Comparison of ENCODE assay signal across 15 cellular contexts in genomic region chr9:71487046-71487445, GRCh38.
DNase-seq lines count a peak whose midpoint lies in the region; ATAC-seq, FAIRE-seq and TF ChIP-seq lines count a peak whose summit lies in the region.
"Had no signal": no experiment of that assay in that cellular context is flagged by ENCODE, and none has a peak within 500 bp of the region (broad histone marks: within the 10 kb centered on the region; RNA-seq: fewer than 3 reads in every experiment).

No MANE protein-coding gene starts in this region.

- intact Hi-C loops in sciatic nerve (cut with DNase I) (loop anchor here (5.0 kb wide), 1 partner anchor 1455 kb away; no protein-coding TSS in a partner anchor), lower lobe of right lung (cut with DNase I) (no loop called here)

- TF ChIP-seq POLR2A in NB4 (IDR thresholded peaks at IDR 0.05; ENCODE audit: extremely low read depth, insufficient read length), result no peak

- no peaks in the 10 kb centered on the region for H3K9me3 ChIP-seq in lower lobe of right lung

- no peaks in the 10 kb centered on the region for H3K4me1 ChIP-seq in lower lobe of right lung

- FAIRE-seq in HTR-8/SVneo (lab: Jason Lieb, UNC), result no peak

- H3K4me3 ChIP-seq in NB4 (ENCODE audit: low read depth, low read length), result no peak overlapping the region
- no peak overlapping the region for H3K4me3 ChIP-seq in lower lobe of right lung
- H3K4me3 ChIP-seq: lung had no signal

- DNase-seq in NCI-H82 (lab: John Stamatoyannopoulos, UW) (peak; percentile 12), NCI-H82 treated with DMSO at 0.1 percent for 48 hours (lab: John Stamatoyannopoulos, UW; ENCODE audit: unreplicated experiment) (no peak), NB4 (ENCODE audit: low read depth) (peak; percentile 0), cerebellum (ENCODE audit: low spot score) (peak; percentile 37), sciatic nerve (ENCODE audit: low spot score) (no peak), HTR-8/SVneo (ENCODE audit: insufficient read length, low spot score) (no peak), lower lobe of right lung (no peak)
- DNase-seq: activated B cell treated with CpG ODN at 0.5 μM for 24 hours; activated naive CD4-positive, alpha-beta T cell; GOT3; NCI-H1105 treated with DMSO at 0.1 percent for 48 hours; NCI-H226; stimulated activated CD4-positive, alpha-beta T cell treated with anti-CD3 and anti-CD28 coated beads, Interleukin-15, amount 100 ng/mL, for 24 hours had no signal

- ATAC-seq in sciatic nerve (peak; percentile 80), lower lobe of right lung (no peak), GM21515 (IDR thresholded peaks at IDR 0.05; ENCODE audit: unreplicated experiment) (no peak)

- peaks cover 3% of the 10 kb centered on the region for H3K27me3 ChIP-seq in lower lobe of right lung (ENCODE audit: low read depth)

- H3K36me3 ChIP-seq in lower lobe of right lung, result no peaks in the 10 kb centered on the region

- H3K27ac ChIP-seq in lower lobe of right lung, result no peak overlapping the region

- no peak for TF ChIP-seq CTCF in NB4 (IDR thresholded peaks at IDR 0.05; ENCODE audit: low read depth, low read length)
- TF ChIP-seq CTCF in lower lobe of right lung (IDR thresholded peaks at IDR 0.05), result no peak

Comparison
In these comparisons a context has a peak if more than half of its experiments do, and no peak if none do; other contexts are left out.
1. DNase-seq: peak in NCI-H82 (single experiment), NB4 (single experiment) and cerebellum (single experiment); none in NCI-H82 treated with DMSO at 0.1 percent for 48 hours (single experiment), sciatic nerve (single experiment), HTR-8/SVneo (single experiment) and lower lobe of right lung (single experiment).